In the genomic region with DNA sequence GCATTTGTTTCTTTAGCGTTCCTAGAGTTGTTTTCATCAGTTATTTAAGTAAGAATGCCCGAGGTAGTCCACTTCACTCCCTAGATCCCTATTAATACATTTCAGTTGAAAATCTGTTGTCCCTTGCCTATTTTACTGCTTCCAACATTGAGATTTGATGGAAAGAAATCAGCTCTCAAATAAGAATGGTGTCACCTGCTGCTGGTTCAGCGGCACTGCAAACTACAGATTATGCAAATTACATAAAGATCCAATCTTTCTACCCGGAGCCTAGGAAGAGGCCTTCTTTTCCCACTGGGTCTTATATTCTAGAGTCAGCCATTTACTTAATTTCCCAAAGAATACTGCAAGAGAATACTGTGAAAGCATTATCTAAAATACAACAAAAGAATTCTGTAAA, we compare ENCODE assay signal across 1 cellular context.
TF ChIP-seq lines count a peak whose summit lies in the region.

No MANE protein-coding gene starts in this region.

TF ChIP-seq in GM23338, 12 proteins besides CTCF, POLR2A, EP300 and RAD21 (continued from another document):
- TF ChIP-seq, protein P1, sequence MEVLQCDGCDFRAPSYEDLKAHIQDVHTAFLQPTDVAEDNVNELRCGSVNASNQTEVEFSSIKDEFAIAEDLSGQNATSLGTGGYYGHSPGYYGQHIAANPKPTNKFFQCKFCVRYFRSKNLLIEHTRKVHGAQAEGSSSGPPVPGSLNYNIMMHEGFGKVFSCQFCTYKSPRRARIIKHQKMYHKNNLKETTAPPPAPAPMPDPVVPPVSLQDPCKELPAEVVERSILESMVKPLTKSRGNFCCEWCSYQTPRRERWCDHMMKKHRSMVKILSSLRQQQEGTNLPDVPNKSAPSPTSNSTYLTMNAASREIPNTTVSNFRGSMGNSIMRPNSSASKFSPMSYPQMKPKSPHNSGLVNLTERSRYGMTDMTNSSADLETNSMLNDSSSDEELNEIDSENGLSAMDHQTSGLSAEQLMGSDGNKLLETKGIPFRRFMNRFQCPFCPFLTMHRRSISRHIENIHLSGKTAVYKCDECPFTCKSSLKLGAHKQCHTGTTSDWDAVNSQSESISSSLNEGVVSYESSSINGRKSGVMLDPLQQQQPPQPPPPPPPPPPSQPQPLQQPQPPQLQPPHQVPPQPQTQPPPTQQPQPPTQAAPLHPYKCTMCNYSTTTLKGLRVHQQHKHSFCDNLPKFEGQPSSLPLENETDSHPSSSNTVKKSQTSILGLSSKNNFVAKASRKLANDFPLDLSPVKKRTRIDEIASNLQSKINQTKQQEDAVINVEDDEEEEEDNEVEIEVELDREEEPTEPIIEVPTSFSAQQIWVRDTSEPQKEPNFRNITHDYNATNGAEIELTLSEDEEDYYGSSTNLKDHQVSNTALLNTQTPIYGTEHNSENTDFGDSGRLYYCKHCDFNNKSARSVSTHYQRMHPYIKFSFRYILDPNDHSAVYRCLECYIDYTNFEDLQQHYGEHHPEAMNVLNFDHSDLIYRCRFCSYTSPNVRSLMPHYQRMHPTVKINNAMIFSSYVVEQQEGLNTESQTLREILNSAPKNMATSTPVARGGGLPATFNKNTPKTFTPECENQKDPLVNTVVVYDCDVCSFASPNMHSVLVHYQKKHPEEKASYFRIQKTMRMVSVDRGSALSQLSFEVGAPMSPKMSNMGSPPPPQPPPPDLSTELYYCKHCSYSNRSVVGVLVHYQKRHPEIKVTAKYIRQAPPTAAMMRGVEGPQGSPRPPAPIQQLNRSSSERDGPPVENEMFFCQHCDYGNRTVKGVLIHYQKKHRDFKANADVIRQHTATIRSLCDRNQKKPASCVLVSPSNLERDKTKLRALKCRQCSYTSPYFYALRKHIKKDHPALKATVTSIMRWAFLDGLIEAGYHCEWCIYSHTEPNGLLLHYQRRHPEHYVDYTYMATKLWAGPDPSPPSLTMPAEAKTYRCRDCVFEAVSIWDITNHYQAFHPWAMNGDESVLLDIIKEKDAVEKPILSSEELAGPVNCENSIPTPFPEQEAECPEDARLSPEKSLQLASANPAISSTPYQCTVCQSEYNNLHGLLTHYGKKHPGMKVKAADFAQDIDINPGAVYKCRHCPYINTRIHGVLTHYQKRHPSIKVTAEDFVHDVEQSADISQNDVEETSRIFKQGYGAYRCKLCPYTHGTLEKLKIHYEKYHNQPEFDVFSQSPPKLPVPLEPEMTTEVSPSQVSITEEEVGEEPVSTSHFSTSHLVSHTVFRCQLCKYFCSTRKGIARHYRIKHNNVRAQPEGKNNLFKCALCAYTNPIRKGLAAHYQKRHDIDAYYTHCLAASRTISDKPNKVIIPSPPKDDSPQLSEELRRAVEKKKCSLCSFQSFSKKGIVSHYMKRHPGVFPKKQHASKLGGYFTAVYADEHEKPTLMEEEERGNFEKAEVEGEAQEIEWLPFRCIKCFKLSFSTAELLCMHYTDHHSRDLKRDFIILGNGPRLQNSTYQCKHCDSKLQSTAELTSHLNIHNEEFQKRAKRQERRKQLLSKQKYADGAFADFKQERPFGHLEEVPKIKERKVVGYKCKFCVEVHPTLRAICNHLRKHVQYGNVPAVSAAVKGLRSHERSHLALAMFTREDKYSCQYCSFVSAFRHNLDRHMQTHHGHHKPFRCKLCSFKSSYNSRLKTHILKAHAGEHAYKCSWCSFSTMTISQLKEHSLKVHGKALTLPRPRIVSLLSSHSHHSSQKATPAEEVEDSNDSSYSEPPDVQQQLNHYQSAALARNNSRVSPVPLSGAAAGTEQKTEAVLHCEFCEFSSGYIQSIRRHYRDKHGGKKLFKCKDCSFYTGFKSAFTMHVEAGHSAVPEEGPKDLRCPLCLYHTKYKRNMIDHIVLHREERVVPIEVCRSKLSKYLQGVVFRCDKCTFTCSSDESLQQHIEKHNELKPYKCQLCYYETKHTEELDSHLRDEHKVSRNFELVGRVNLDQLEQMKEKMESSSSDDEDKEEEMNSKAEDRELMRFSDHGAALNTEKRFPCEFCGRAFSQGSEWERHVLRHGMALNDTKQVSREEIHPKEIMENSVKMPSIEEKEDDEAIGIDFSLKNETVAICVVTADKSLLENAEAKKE (CRISPR knock-in tag; IDR thresholded peaks at IDR 0.05), result no peak
- TF ChIP-seq EZH2 (IDR thresholded peaks at IDR 0.05; ENCODE audit: low read depth, unreplicated experiment) (no peak), STAT1 (IDR thresholded peaks at IDR 0.05; ENCODE audit: unreplicated experiment) (no peak)
TF ChIP-seq in GM23338: peak in this region for 0.
